ENCODE assay signal across 1 cellular context in the genomic region with DNA sequence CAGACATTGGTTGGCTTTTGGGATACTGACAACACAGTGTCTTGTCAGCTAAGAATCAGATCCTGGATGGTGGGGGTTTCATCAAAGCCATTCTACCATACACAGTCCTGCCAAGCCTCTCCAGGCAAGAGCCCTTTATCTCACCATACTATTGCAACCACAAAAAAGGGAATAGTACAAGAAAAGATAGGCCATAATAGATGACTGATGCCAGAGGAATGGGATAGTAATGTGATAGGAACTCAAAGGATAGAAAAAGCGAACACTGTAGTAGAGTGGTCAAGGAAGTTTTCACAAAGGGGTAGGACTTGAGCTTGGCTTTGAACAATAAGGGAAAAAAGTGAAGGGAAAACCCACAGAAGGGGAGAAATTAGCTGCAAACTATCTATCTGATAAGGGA. TPM values are rescaled to one million over a fixed set of nuclear protein-coding genes. Genes with fewer than 3 reads are reported as not detected.
"Had no signal": no experiment of that assay in that cellular context is flagged by ENCODE, and none has a peak within 500 bp of the region (broad histone marks: within the 10 kb centered on the region; RNA-seq: fewer than 3 reads in every experiment).

No MANE protein-coding gene starts in this region.

RNA-seq across cellular contexts. Expression of a gene that starts 30.7 kb away (rescaled TPM):
- total RNA-seq: activated B cell treated with CpG ODN at 0.5 μM for 24 hours had no signal
